ENCODE assay signal across 8 cellular contexts in genomic region chr6:42021847-42022754, GRCh38.
DNase-seq lines count a peak whose midpoint lies in the region; ATAC-seq and TF ChIP-seq lines count a peak whose summit lies in the region.

No MANE protein-coding gene starts in this region.

- peak overlapping the region; percentile 64 for H3K4me3 Mint-ChIP-seq in activated naive CD4-positive, alpha-beta T cell treated with anti-CD3 and anti-CD28 coated beads, Interleukin-2, amount 10 ng/mL, durations not matched to agents 7 days and 5 days

- H3F3A ChIP-seq in Loucy (ENCODE audit: low read depth): no peaks in the 10 kb centered on the region

- no peaks in the 10 kb centered on the region for H3K27me3 Mint-ChIP-seq in activated naive CD4-positive, alpha-beta T cell treated with anti-CD3 and anti-CD28 coated beads, Interleukin-2, amount 10 ng/mL, durations not matched to agents 7 days and 5 days

- peak; percentile 85 for DNase-seq in activated naive CD4-positive, alpha-beta T cell treated with anti-CD3 and anti-CD28 coated beads, Interleukin-2, amount 10 ng/mL, durations not matched to agents 7 days and 5 days
- DNase-seq in stimulated activated CD4-positive, alpha-beta T cell treated with anti-CD3 and anti-CD28 coated beads, Interleukin-15, amount 100 ng/mL, for 24 hours: peak; percentile 78
- DNase-seq in NCI-H128 (lab: John Stamatoyannopoulos, UW; ENCODE audit: unreplicated experiment): no peak
- no peak for DNase-seq in hippocampal formation (lab: John Stamatoyannopoulos, UW)
- no peak for DNase-seq in DMS53 (lab: John Stamatoyannopoulos, UW)

- peaks cover 59% of the 10 kb centered on the region for H3K36me3 Mint-ChIP-seq in activated naive CD4-positive, alpha-beta T cell treated with anti-CD3 and anti-CD28 coated beads, Interleukin-2, amount 10 ng/mL, durations not matched to agents 7 days and 5 days

- peak overlapping the region; percentile 34 for H3K4me3 ChIP-seq in Loucy (ENCODE audit: low read length, poor library complexity, severe bottlenecking)

- H3K9ac ChIP-seq in Loucy (ENCODE audit: low read depth, low read length, poor library complexity, severe bottlenecking): peak overlapping the region; percentile 66

- H3K27ac Mint-ChIP-seq in activated naive CD4-positive, alpha-beta T cell treated with anti-CD3 and anti-CD28 coated beads, Interleukin-2, amount 10 ng/mL, durations not matched to agents 7 days and 5 days: peak overlapping the region; percentile 99

- peak overlapping the region; percentile 53 for H3K4me2 ChIP-seq in Loucy (ENCODE audit: low read depth, low read length, poor library complexity, severe bottlenecking)

- no peak for TF ChIP-seq CTCF in Loucy (conservative IDR thresholded peaks at IDR 0.05; ENCODE audit: low read length)

- no peaks in the 10 kb centered on the region for H3K36me3 ChIP-seq in Loucy (ENCODE audit: insufficient read depth, low read length)

- CTCF ChIA-PET in activated naive CD4-positive, alpha-beta T cell treated with anti-CD3 and anti-CD28 coated beads, Interleukin-2, amount 10 ng/mL, durations not matched to agents 7 days and 5 days (lab: Charles Lee): interaction anchor here (0.5 to 1.9 kb wide), 5 partner anchors 17 to 86 kb away, joined by 3 to 5 read pairs (median 4); no protein-coding TSS in a partner anchor

- no peaks in the 10 kb centered on the region; the same call in 1 of the 2 replicates for H3K79me2 ChIP-seq in Loucy (ENCODE audit: insufficient read depth, low read length)

- H3K4me1 Mint-ChIP-seq in activated naive CD4-positive, alpha-beta T cell treated with anti-CD3 and anti-CD28 coated beads, Interleukin-2, amount 10 ng/mL, durations not matched to agents 7 days and 5 days: peaks cover 90% of the 10 kb centered on the region

- no peak overlapping the region; the same call in 1 of the 2 replicates for H2AFZ ChIP-seq in Loucy (ENCODE audit: low read length)

- H3K9me3 ChIP-seq in Loucy (ENCODE audit: insufficient read depth, low read depth, low read length): no peaks in the 10 kb centered on the region

- ATAC-seq in GM18511 (IDR thresholded peaks at IDR 0.05; ENCODE audit: unreplicated experiment) (peak; percentile 38), HG02798 (IDR thresholded peaks at IDR 0.05; ENCODE audit: poor library complexity, unreplicated experiment) (no peak)

- no peaks in the 10 kb centered on the region for H3K9me3 Mint-ChIP-seq in activated naive CD4-positive, alpha-beta T cell treated with anti-CD3 and anti-CD28 coated beads, Interleukin-2, amount 10 ng/mL, durations not matched to agents 7 days and 5 days

- no peaks in the 10 kb centered on the region for H3K27me3 ChIP-seq in Loucy (ENCODE audit: insufficient read depth, low read length, poor library complexity, severe bottlenecking)

- no peaks in the 10 kb centered on the region for H3K9me2 ChIP-seq in Loucy (replicated peaks; ENCODE audit: low read depth, low read length)

- H3K4me1 ChIP-seq in Loucy (ENCODE audit: insufficient read depth, low read length, poor library complexity, severe bottlenecking): peaks cover 59% of the 10 kb centered on the region

- H4K20me1 ChIP-seq in Loucy (ENCODE audit: insufficient read depth, low read length, poor library complexity, severe bottlenecking): no peaks in the 10 kb centered on the region

Comparison
In these comparisons a context has a peak if more than half of its experiments do, and no peak if none do; other contexts are left out.
1. DNase-seq: peak in activated naive CD4-positive, alpha-beta T cell treated with anti-CD3 and anti-CD28 coated beads, Interleukin-2, amount 10 ng/mL, durations not matched to agents 7 days and 5 days (single experiment) and stimulated activated CD4-positive, alpha-beta T cell treated with anti-CD3 and anti-CD28 coated beads, Interleukin-15, amount 100 ng/mL, for 24 hours (single experiment); none in NCI-H128 (single experiment), hippocampal formation (0 of 2) and DMS53 (single experiment).